Comparison of ENCODE assay signal across 13 cellular contexts in the genomic region with DNA sequence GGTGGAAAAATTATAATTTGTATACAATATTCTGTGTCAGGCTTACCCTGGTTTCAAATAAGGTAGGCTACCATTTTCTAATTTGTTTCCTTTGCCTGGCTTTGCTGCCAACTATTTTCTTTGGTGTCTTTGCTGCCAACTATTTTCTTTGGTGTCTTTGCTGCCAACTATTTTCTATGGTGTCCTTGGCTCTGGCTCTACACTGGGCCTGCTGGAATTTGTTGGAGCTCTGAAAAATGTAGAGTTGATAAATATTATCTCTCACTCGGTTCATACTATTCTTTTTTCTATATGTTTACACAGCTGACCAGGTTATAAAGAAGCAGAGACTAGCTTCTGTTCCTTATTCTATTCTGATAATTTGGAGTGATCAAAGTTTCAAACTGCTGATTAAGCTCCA.
DNase-seq lines count a peak whose midpoint lies in the region; ATAC-seq and TF ChIP-seq lines count a peak whose summit lies in the region.
"Had no signal": no experiment of that assay in that cellular context is flagged by ENCODE, and none has a peak within 500 bp of the region (broad histone marks: within the 10 kb centered on the region; RNA-seq: fewer than 3 reads in every experiment).

No MANE protein-coding gene starts in this region.

- CTCF ChIA-PET in activated CD8-positive, alpha-beta T cell treated with anti-CD3 and anti-CD28 coated beads for 36 hours (lab: Charles Lee): no interaction called here

- TF ChIP-seq CTCF in activated CD8-positive, alpha-beta T cell treated with anti-CD3 and anti-CD28 coated beads for 36 hours (IDR thresholded peaks at IDR 0.05): no peak

- intact Hi-C loops in Right ventricle myocardium superior (cut with DNase I) (no loop called here), left cardiac atrium (cut with DNase I) (no loop called here)
- intact Hi-C loops in activated CD8-positive, alpha-beta T cell treated with anti-CD3 and anti-CD28 coated beads for 36 hours (cut with micrococcal nuclease): no loop called here

- H3K4me1 Mint-ChIP-seq in activated CD8-positive, alpha-beta T cell treated with anti-CD3 and anti-CD28 coated beads for 36 hours (ENCODE audit: low read depth): no peaks in the 10 kb centered on the region

- POLR2A ChIA-PET in activated CD8-positive, alpha-beta T cell treated with anti-CD3 and anti-CD28 coated beads for 36 hours (lab: Charles Lee): no interaction called here

- H3K36me3 Mint-ChIP-seq in activated CD8-positive, alpha-beta T cell treated with anti-CD3 and anti-CD28 coated beads for 36 hours (ENCODE audit: low read depth): no peaks in the 10 kb centered on the region

- DNase-seq in Right ventricle myocardium superior (no peak), left cardiac atrium (no peak), NCI-H446 (lab: John Stamatoyannopoulos, UW) (peak; percentile 16 to 74), medulla oblongata (ENCODE audit: extremely low spot score) (peak; percentile 22), superior temporal gyrus (ENCODE audit: extremely low spot score) (no peak), MV-4-11 (lab: John Stamatoyannopoulos, UW) (no peak)
- no peak for DNase-seq in activated CD8-positive, alpha-beta T cell treated with anti-CD3 and anti-CD28 coated beads for 36 hours
- DNase-seq: 8988T; ACHN; Calu3; CD4-positive, alpha-beta T cell had no signal

- ATAC-seq in Right ventricle myocardium superior (ENCODE audit: poor library complexity) (peak; percentile 36), left cardiac atrium (no peak)
- no peak for ATAC-seq in activated CD8-positive, alpha-beta T cell treated with anti-CD3 and anti-CD28 coated beads for 36 hours
- ATAC-seq: HCT116, HepG2 had no signal

- no peaks in the 10 kb centered on the region for H3K27me3 Mint-ChIP-seq in activated CD8-positive, alpha-beta T cell treated with anti-CD3 and anti-CD28 coated beads for 36 hours
- H3K27me3 Mint-ChIP-seq: CD4-positive, alpha-beta T cell had no signal

- H3K27ac Mint-ChIP-seq in activated CD8-positive, alpha-beta T cell treated with anti-CD3 and anti-CD28 coated beads for 36 hours: no peak overlapping the region
- H3K27ac Mint-ChIP-seq: CD4-positive, alpha-beta T cell had no signal

- H3K9me3 Mint-ChIP-seq in activated CD8-positive, alpha-beta T cell treated with anti-CD3 and anti-CD28 coated beads for 36 hours: peaks cover 2% of the 10 kb centered on the region

- H3K4me3 Mint-ChIP-seq in activated CD8-positive, alpha-beta T cell treated with anti-CD3 and anti-CD28 coated beads for 36 hours: no peak overlapping the region
- H3K4me3 Mint-ChIP-seq: CD4-positive, alpha-beta T cell had no signal

Comparison
In these comparisons a context has a peak if more than half of its experiments do, and no peak if none do; other contexts are left out.
1. DNase-seq: peak in NCI-H446 (2 of 2) and medulla oblongata (single experiment); none in Right ventricle myocardium superior (single experiment), left cardiac atrium (single experiment), superior temporal gyrus (single experiment), MV-4-11 (single experiment) and activated CD8-positive, alpha-beta T cell treated with anti-CD3 and anti-CD28 coated beads for 36 hours (single experiment).